29 cellular contexts compared by ENCODE assay signal in the genomic region with DNA sequence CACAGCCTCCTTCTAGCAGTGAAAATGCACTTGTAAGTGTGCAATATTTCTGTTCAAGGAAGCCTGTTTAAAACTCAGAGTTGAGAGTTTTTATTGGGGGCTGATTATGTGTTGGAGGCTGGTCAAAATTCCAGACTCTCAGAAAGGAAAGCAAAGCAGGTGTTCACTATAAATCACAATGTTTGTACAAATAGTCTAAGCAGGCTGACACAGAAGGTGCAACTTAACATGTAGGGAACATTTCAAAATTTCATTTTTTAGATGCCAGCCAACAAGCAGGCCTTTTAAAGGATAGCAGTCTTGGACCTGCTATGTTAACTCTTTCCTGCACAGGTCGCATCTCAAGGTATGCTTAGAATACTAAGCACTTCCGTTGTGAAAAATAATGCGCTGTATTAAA.
"Had no signal": no experiment of that assay in that cellular context is flagged by ENCODE, and none has a peak within 500 bp of the region (broad histone marks: within the 10 kb centered on the region; RNA-seq: fewer than 3 reads in every experiment).

No MANE protein-coding gene starts in this region.

- H3K27ac ChIP-seq: adrenal gland, body of pancreas, breast epithelium, cardiac muscle cell, colonic mucosa, epithelial cell of prostate, foreskin keratinocyte had no signal

- H3K36me3 ChIP-seq: adrenal gland, breast epithelium, colonic mucosa, gastrocnemius medialis had no signal

- DNase-seq: activated CD4-positive, alpha-beta memory T cell treated with anti-CD3 and anti-CD28 coated beads for 36 hours; activated CD4-positive, alpha-beta T cell treated with anti-CD3 and anti-CD28 coated beads for 36 hours; activated CD4-positive, alpha-beta T cell treated with anti-CD3 and anti-CD28 coated beads, Interleukin-2, amount 10 ng/mL, durations not matched to agents 24 days and 14 days; activated CD4-positive, CD25-positive, alpha-beta regulatory T cell; activated CD4-positive, CD25-positive, alpha-beta regulatory T cell treated with anti-CD3 and anti-CD28 coated beads, Interleukin-2, amount 50 U/mL, for 72 hours; activated CD8-positive, alpha-beta memory T cell treated with anti-CD3 and anti-CD28 coated beads, Interleukin-2, amount 10 ng/mL, durations not matched to agents 7 days and 5 days; activated CD8-positive, alpha-beta memory T cell treated with anti-CD3 and anti-CD28 coated beads, Interleukin-2, amount 50 U/mL, for 4 hours; activated CD8-positive, alpha-beta T cell treated with anti-CD3 and anti-CD28 coated beads, Interleukin-2, amount 10 ng/mL, durations not matched to agents 7 days and 5 days; activated effector memory CD4-positive, alpha-beta T cell treated with anti-CD3 and anti-CD28 coated beads, Interleukin-2, amount 50 U/mL, for 16 hours; activated naive CD4-positive, alpha-beta T cell treated with anti-CD3 and anti-CD28 coated beads for 36 hours; activated naive CD8-positive, alpha-beta T cell treated with anti-CD3 and anti-CD28 coated beads for 36 hours; activated naive CD8-positive, alpha-beta T cell treated with anti-CD3 and anti-CD28 coated beads, Interleukin-2, amount 50 U/mL, for 24 hours; activated T-cell treated with anti-CD3 and anti-CD28 coated beads, Interleukin-2, amount 50 U/mL, for 1 hour; activated T-cell treated with anti-CD3 and anti-CD28 coated beads, Interleukin-2, amount 50 U/mL, for 48 hours; adrenal gland; amygdala; aorta; body of pancreas; central memory CD4-positive, alpha-beta T cell; cerebellar nuclear complex; colonic mucosa; effector CD8-positive, alpha-beta T cell; foreskin keratinocyte; gastrocnemius medialis; head of caudate nucleus; T-helper 2 cell had no signal

- H3K27me3 ChIP-seq: adrenal gland, body of pancreas, breast epithelium, cardiac muscle cell, colonic mucosa, foreskin keratinocyte, gastrocnemius medialis had no signal

- H3K4me3 ChIP-seq: adrenal gland, body of pancreas, breast epithelium, cardiac muscle cell, colonic mucosa, gastrocnemius medialis had no signal

- H3K4me1 ChIP-seq: adrenal gland, body of pancreas, breast epithelium, colonic mucosa, foreskin keratinocyte had no signal

- H3K9me3 ChIP-seq: adrenal gland, body of pancreas, breast epithelium, colonic mucosa, gastrocnemius medialis had no signal
